1 cellular context compared by ENCODE assay signal in genomic region chr3:186882881-186883685, GRCh38.
TF ChIP-seq lines count a peak whose summit lies in the region.

No MANE protein-coding gene starts in this region.

TF ChIP-seq in K562, 482 proteins besides CTCF, POLR2A, EP300 and RAD21 (continued from another document and continues in another):
- no peak for TF ChIP-seq ARID3B (CRISPR knock-in tag; IDR thresholded peaks at IDR 0.05; ENCODE audit: borderline replicate concordance)
- no peak for TF ChIP-seq ZNF76 (CRISPR knock-in tag; IDR thresholded peaks at IDR 0.05; ENCODE audit: borderline replicate concordance)
- TF ChIP-seq CREB3 (tag; conservative IDR thresholded peaks at IDR 0.05; ENCODE audit: low read depth) = no peak
- no peak for TF ChIP-seq SNRNP70 (optimal IDR thresholded peaks at IDR 0.05; ENCODE audit: low read depth, low read length)
- no peak for TF ChIP-seq PHTF2 (CRISPR knock-in tag; IDR thresholded peaks at IDR 0.05)
- TF ChIP-seq TCFL5 (CRISPR knock-in tag; conservative IDR thresholded peaks at IDR 0.05) = no peak
- no peak for TF ChIP-seq SAP30 (IDR thresholded peaks at IDR 0.05; ENCODE audit: borderline replicate concordance, insufficient read depth, low read depth, low read length, poor library complexity, severe bottlenecking)
- TF ChIP-seq BCL6 (CRISPR knock-in tag; IDR thresholded peaks at IDR 0.05) = no peak
- TF ChIP-seq RBM22 (IDR thresholded peaks at IDR 0.05; ENCODE audit: low read depth, low read length, poor library complexity, severe bottlenecking) = no peak
- TF ChIP-seq ZNF143 (CRISPR knock-in tag; IDR thresholded peaks at IDR 0.05) = no peak
- TF ChIP-seq KDM4B (IDR thresholded peaks at IDR 0.05; ENCODE audit: borderline replicate concordance in 2 of 2, low read depth in 1 of 2) = no peak
- TF ChIP-seq XRCC4 (IDR thresholded peaks at IDR 0.05; ENCODE audit: extremely low read depth, insufficient read depth, insufficient read length) = no peak
- no peak for TF ChIP-seq HINFP (tag; conservative IDR thresholded peaks at IDR 0.05; ENCODE audit: low read depth)
- TF ChIP-seq BCOR (IDR thresholded peaks at IDR 0.05) = no peak
- TF ChIP-seq ZEB2 (IDR thresholded peaks at IDR 0.05) = peak; percentile 76; the same call in 1 of the 2 replicates
- TF ChIP-seq RFX1 (IDR thresholded peaks at IDR 0.05) = peak; percentile 89
- TF ChIP-seq DMBX1 (CRISPR knock-in tag; IDR thresholded peaks at IDR 0.05; ENCODE audit: borderline replicate concordance) = peak; percentile 78; the same call in 1 of the 2 replicates
- no peak for TF ChIP-seq TARDBP (IDR thresholded peaks at IDR 0.05)
- TF ChIP-seq RREB1 (CRISPR knock-in tag; IDR thresholded peaks at IDR 0.05) = no peak
- TF ChIP-seq ZNF785 (CRISPR knock-in tag; IDR thresholded peaks at IDR 0.05) = no peak
- no peak for TF ChIP-seq AFF1 (IDR thresholded peaks at IDR 0.05; ENCODE audit: low read depth in 1 of 2, partially characterized antibody in 2 of 2)
- no peak for TF ChIP-seq HMGN3 (IDR thresholded peaks at IDR 0.05; ENCODE audit: borderline replicate concordance, extremely low read depth, insufficient read length, low read depth, low read length)
- TF ChIP-seq BHLHE40 (IDR thresholded peaks at IDR 0.05; ENCODE audit: low read length) = no peak; the same call in 1 of the 2 replicates
- no peak for TF ChIP-seq HNRNPL (IDR thresholded peaks at IDR 0.05; ENCODE audit: low read depth, low read length)
- no peak for TF ChIP-seq ARHGAP35 (IDR thresholded peaks at IDR 0.05; ENCODE audit: partially characterized antibody)
- no peak for TF ChIP-seq DEAF1 (CRISPR knock-in tag; IDR thresholded peaks at IDR 0.05)
- TF ChIP-seq ZNF23 (CRISPR knock-in tag; IDR thresholded peaks at IDR 0.05) = no peak
- TF ChIP-seq ZNF766 (CRISPR knock-in tag; conservative IDR thresholded peaks at IDR 0.05) = no peak; the same call in 1 of the 2 replicates
- no peak for TF ChIP-seq ASH1L (IDR thresholded peaks at IDR 0.05; ENCODE audit: borderline replicate concordance, low read depth, partially characterized antibody)
- no peak for TF ChIP-seq HCFC1 (IDR thresholded peaks at IDR 0.05; ENCODE audit: low read depth, low read length)
- no peak for TF ChIP-seq EWSR1 (IDR thresholded peaks at IDR 0.05; ENCODE audit: borderline replicate concordance, low read depth, partially characterized antibody)
- TF ChIP-seq CREB5 (CRISPR knock-in tag; IDR thresholded peaks at IDR 0.05) = no peak
- TF ChIP-seq ILF3 (IDR thresholded peaks at IDR 0.05; ENCODE audit: borderline replicate concordance) = no peak
- TF ChIP-seq DPF2 (IDR thresholded peaks at IDR 0.05) = peak; percentile 92
- TF ChIP-seq ATF4 (CRISPR knock-in tag; IDR thresholded peaks at IDR 0.05) = no peak
- no peak for TF ChIP-seq CREB3L1 (IDR thresholded peaks at IDR 0.05; ENCODE audit: borderline replicate concordance, low read depth)
- TF ChIP-seq GTF2F1 (IDR thresholded peaks at IDR 0.05; ENCODE audit: low read depth, low read length) = no peak
- TF ChIP-seq ARNT (IDR thresholded peaks at IDR 0.05) = no peak; a peak in 1 of 4 replicates
- TF ChIP-seq PURB (CRISPR knock-in tag; IDR thresholded peaks at IDR 0.05; ENCODE audit: low read depth) = no peak
- no peak for TF ChIP-seq KAT2B (IDR thresholded peaks at IDR 0.05; ENCODE audit: low read depth, low read length)
- TF ChIP-seq SMC3 (conservative IDR thresholded peaks at IDR 0.05; ENCODE audit: insufficient read depth, low read depth, low read length) = no peak
- TF ChIP-seq KLF13 (tag; IDR thresholded peaks at IDR 0.05; ENCODE audit: borderline replicate concordance, low read depth) = no peak
- no peak for TF ChIP-seq ZNF79 (CRISPR knock-in tag; IDR thresholded peaks at IDR 0.05; ENCODE audit: low read depth)
